ENCODE assay signal across 13 cellular contexts in genomic region chr11:131561486-131561885, GRCh38.
"Had no signal": no experiment of that assay in that cellular context is flagged by ENCODE, and none has a peak within 500 bp of the region (broad histone marks: within the 10 kb centered on the region; RNA-seq: fewer than 3 reads in every experiment).

No MANE protein-coding gene starts in this region.

- H3K4me1 Mint-ChIP-seq: activated CD4-positive, alpha-beta T cell treated with anti-CD3 and anti-CD28 coated beads, Interleukin-2, amount 10 ng/mL, durations not matched to agents 7 days and 5 days; activated naive CD8-positive, alpha-beta T cell treated with anti-CD3 and anti-CD28 coated beads for 36 hours; nephron; stimulated activated naive CD8-positive, alpha-beta T cell treated with anti-CD3 and anti-CD28 coated beads, Interleukin-15, amount 100 ng/mL, for 72 hours had no signal

- ATAC-seq: sciatic nerve; stimulated activated naive CD8-positive, alpha-beta T cell treated with anti-CD3 and anti-CD28 coated beads, Interleukin-15, amount 100 ng/mL, for 72 hours had no signal

- H3K27ac Mint-ChIP-seq: activated CD4-positive, alpha-beta T cell treated with anti-CD3 and anti-CD28 coated beads, Interleukin-2, amount 10 ng/mL, durations not matched to agents 7 days and 5 days; activated naive CD8-positive, alpha-beta T cell treated with anti-CD3 and anti-CD28 coated beads for 36 hours; dendritic cell treated with granulocyte-macrophage colony-stimulating factor and Interleukin-4, amounts not matched to agents 40 ng/mL and 50 ng/mL, for 4 days; nephron; stimulated activated naive CD8-positive, alpha-beta T cell treated with anti-CD3 and anti-CD28 coated beads, Interleukin-15, amount 100 ng/mL, for 72 hours; T-helper 2 cell treated with Interferon-gamma antibody and Interleukin-4, amounts not matched to agents 5 μg/mL and 100 μg/mL, for 36 hours had no signal

- H3K36me3 Mint-ChIP-seq: activated naive CD8-positive, alpha-beta T cell treated with anti-CD3 and anti-CD28 coated beads for 36 hours had no signal

- H3K9me3 Mint-ChIP-seq: activated CD4-positive, alpha-beta T cell treated with anti-CD3 and anti-CD28 coated beads, Interleukin-2, amount 10 ng/mL, durations not matched to agents 7 days and 5 days; activated naive CD8-positive, alpha-beta T cell treated with anti-CD3 and anti-CD28 coated beads for 36 hours; dendritic cell treated with granulocyte-macrophage colony-stimulating factor and Interleukin-4, amounts not matched to agents 40 ng/mL and 50 ng/mL, for 4 days; nephron; T-helper 2 cell treated with Interferon-gamma antibody and Interleukin-4, amounts not matched to agents 5 μg/mL and 100 μg/mL, for 36 hours had no signal

- H3K27ac ChIP-seq: brain microvascular endothelial cell, hepatocyte had no signal

- H3K27me3 Mint-ChIP-seq: activated CD4-positive, alpha-beta T cell treated with anti-CD3 and anti-CD28 coated beads, Interleukin-2, amount 10 ng/mL, durations not matched to agents 7 days and 5 days; activated naive CD8-positive, alpha-beta T cell treated with anti-CD3 and anti-CD28 coated beads for 36 hours; dendritic cell treated with granulocyte-macrophage colony-stimulating factor and Interleukin-4, amounts not matched to agents 40 ng/mL and 50 ng/mL, for 4 days; stimulated activated naive CD8-positive, alpha-beta T cell treated with anti-CD3 and anti-CD28 coated beads, Interleukin-15, amount 100 ng/mL, for 72 hours had no signal

- H3K36me3 ChIP-seq: brain microvascular endothelial cell had no signal

- H3K4me3 Mint-ChIP-seq: activated CD4-positive, alpha-beta T cell treated with anti-CD3 and anti-CD28 coated beads, Interleukin-2, amount 10 ng/mL, durations not matched to agents 7 days and 5 days; activated naive CD8-positive, alpha-beta T cell treated with anti-CD3 and anti-CD28 coated beads for 36 hours; dendritic cell treated with granulocyte-macrophage colony-stimulating factor and Interleukin-4, amounts not matched to agents 40 ng/mL and 50 ng/mL, for 4 days; nephron; stimulated activated naive CD8-positive, alpha-beta T cell treated with anti-CD3 and anti-CD28 coated beads, Interleukin-15, amount 100 ng/mL, for 72 hours; T-helper 2 cell treated with Interferon-gamma antibody and Interleukin-4, amounts not matched to agents 5 μg/mL and 100 μg/mL, for 36 hours had no signal

- H3K4me3 ChIP-seq: hepatocyte had no signal

- H3K27me3 ChIP-seq: brain microvascular endothelial cell, hepatocyte had no signal

- DNase-seq: activated CD4-positive, alpha-beta T cell treated with anti-CD3 and anti-CD28 coated beads, Interleukin-2, amount 10 ng/mL, durations not matched to agents 7 days and 5 days; activated CD8-positive, alpha-beta memory T cell treated with anti-CD3 and anti-CD28 coated beads, Interleukin-2, amount 50 U/mL, for 48 hours; activated naive CD8-positive, alpha-beta T cell treated with anti-CD3 and anti-CD28 coated beads for 36 hours; amygdala; brain microvascular endothelial cell; erythroblast; kidney glomerular epithelial cell; stimulated activated naive CD8-positive, alpha-beta T cell treated with anti-CD3 and anti-CD28 coated beads, Interleukin-15, amount 100 ng/mL, for 72 hours had no signal
